24 cellular contexts compared by ENCODE assay signal in genomic region chr3:102132370-102132769, GRCh38.
DNase-seq lines count a peak whose midpoint lies in the region; ATAC-seq, FAIRE-seq and TF ChIP-seq lines count a peak whose summit lies in the region.
"Had no signal": no experiment of that assay in that cellular context is flagged by ENCODE, and none has a peak within 500 bp of the region (broad histone marks: within the 10 kb centered on the region; RNA-seq: fewer than 3 reads in every experiment).

No MANE protein-coding gene starts in this region.

- H3K4me2 ChIP-seq in A549 (no peak overlapping the region), osteoblast (ENCODE audit: insufficient read depth, low read length) (no peak overlapping the region)

- intact Hi-C loops in heart right ventricle (cut with DNase I) = no loop called here

- H3K36me3 Mint-ChIP-seq in activated CD4-positive, alpha-beta memory T cell treated with anti-CD3 and anti-CD28 coated beads, Interleukin-2, amount 10 ng/mL, durations not matched to agents 7 days and 5 days (ENCODE audit: low read depth) = no peaks in the 10 kb centered on the region

- TF ChIP-seq CTCF in A549 (IDR thresholded peaks at IDR 0.05) = no peak
- no peak for TF ChIP-seq CTCF in heart right ventricle (IDR thresholded peaks at IDR 0.05)
- no peak for TF ChIP-seq CTCF in osteoblast (IDR thresholded peaks at IDR 0.05; ENCODE audit: extremely low read depth, low read depth, low read length)

- no peak overlapping the region for H3K4me3 ChIP-seq in A549
- no peak overlapping the region for H3K4me3 ChIP-seq in heart right ventricle
- H3K4me3 ChIP-seq in osteoblast (ENCODE audit: insufficient read depth, low read length) = no peak overlapping the region
- H3K4me3 ChIP-seq: ovary, spleen, transverse colon had no signal

- no peak for ATAC-seq in A549
- ATAC-seq in heart right ventricle = peak; percentile 71 to 91 (median 88)
- ATAC-seq: activated naive CD8-positive, alpha-beta T cell treated with anti-CD3 and anti-CD28 coated beads, Interleukin-2, amount 50 U/mL, for 24 hours; left colon had no signal

- no peak for TF ChIP-seq POLR2A in A549 (IDR thresholded peaks at IDR 0.05; ENCODE audit: low read length)

- H3K27ac Mint-ChIP-seq in activated CD4-positive, alpha-beta memory T cell treated with anti-CD3 and anti-CD28 coated beads, Interleukin-2, amount 10 ng/mL, durations not matched to agents 7 days and 5 days = no peak overlapping the region
- H3K27ac Mint-ChIP-seq: activated naive CD8-positive, alpha-beta T cell treated with anti-CD3 and anti-CD28 coated beads, Interleukin-2, amount 50 U/mL, for 24 hours; activated T-helper 2 cell treated with anti-CD3 and anti-CD28 coated beads, Interferon-gamma antibody, Interleukin-2, Interleukin-4, amounts not matched to agents 10 μg/mL and 5 μg/mL and 100 μg/mL, durations not matched to agents 14 hours and 24 hours and 36 hours; T-helper 2 cell treated with Interferon-gamma antibody and Interleukin-4, amounts not matched to agents 5 μg/mL and 100 μg/mL, for 36 hours had no signal

- TF ChIP-seq RAD21 in A549 (conservative IDR thresholded peaks at IDR 0.05 in 1 of 2, IDR thresholded peaks at IDR 0.05 in 1 of 2) = no peak

- peak overlapping the region; percentile 54 for H2AFZ ChIP-seq in osteoblast (ENCODE audit: low read length)

- POLR2A ChIA-PET in A549 (lab: Yijun Ruan, JAX) = no interaction called here
- POLR2A ChIA-PET in activated CD4-positive, alpha-beta memory T cell treated with anti-CD3 and anti-CD28 coated beads, Interleukin-2, amount 10 ng/mL, durations not matched to agents 7 days and 5 days (lab: Charles Lee) = interaction anchor here (1.4 kb wide), 1 partner anchor 283 kb away, joined by 4 read pairs; the partner anchor contains the start of gene NFKBIZ

- H3K79me2 ChIP-seq in osteoblast (ENCODE audit: insufficient read depth, low read length) = no peaks in the 10 kb centered on the region

- peaks cover 20% of the 10 kb centered on the region for H3K4me1 Mint-ChIP-seq in activated CD4-positive, alpha-beta memory T cell treated with anti-CD3 and anti-CD28 coated beads, Interleukin-2, amount 10 ng/mL, durations not matched to agents 7 days and 5 days

- peaks cover 1% of the 10 kb centered on the region for H3K27me3 Mint-ChIP-seq in activated CD4-positive, alpha-beta memory T cell treated with anti-CD3 and anti-CD28 coated beads, Interleukin-2, amount 10 ng/mL, durations not matched to agents 7 days and 5 days
- H3K27me3 Mint-ChIP-seq: activated naive CD8-positive, alpha-beta T cell treated with anti-CD3 and anti-CD28 coated beads, Interleukin-2, amount 50 U/mL, for 24 hours had no signal

- no peaks in the 10 kb centered on the region for H3K9me3 ChIP-seq in A549
- H3K9me3 ChIP-seq in heart right ventricle = peaks cover 0 to 8% (median 0%) of the 10 kb centered on the region in 11 donors
- H3K9me3 ChIP-seq in osteoblast (ENCODE audit: low read depth, low read length) = no peaks in the 10 kb centered on the region
- H3K9me3 ChIP-seq: ovary, spleen, transverse colon had no signal

- H3K9me3 Mint-ChIP-seq in activated CD4-positive, alpha-beta memory T cell treated with anti-CD3 and anti-CD28 coated beads, Interleukin-2, amount 10 ng/mL, durations not matched to agents 7 days and 5 days = peaks cover 2% of the 10 kb centered on the region

- no peaks in the 10 kb centered on the region for H4K20me1 ChIP-seq in osteoblast (ENCODE audit: insufficient read depth, low read length)

- no peaks in the 10 kb centered on the region for H3K27me3 ChIP-seq in heart right ventricle
- no peaks in the 10 kb centered on the region for H3K27me3 ChIP-seq in osteoblast (ENCODE audit: insufficient read depth, low read length)
- H3K27me3 ChIP-seq: ovary, spleen, transverse colon had no signal

- DNase-seq in A549 (ENCODE audit: low read depth in 1 of 2, low spot score in 1 of 2) (no peak), caudate nucleus (lab: John Stamatoyannopoulos, UW) (peak in 3 of 61 donors; percentile 3 to 5 (median 4)), heart right ventricle (peak in 1 of 2 donors; percentile 10), osteoblast (ENCODE audit: insufficient read length, low spot score, missing footprints) (no peak), NCI-H2171 (lab: John Stamatoyannopoulos, UW) (no peak), NCI-H524 treated with DMSO at 0.1 percent for 48 hours (lab: John Stamatoyannopoulos, UW) (no peak), superior temporal gyrus (ENCODE audit: extremely low spot score) (no peak)
- DNase-seq in activated CD4-positive, alpha-beta memory T cell treated with anti-CD3 and anti-CD28 coated beads, Interleukin-2, amount 10 ng/mL, durations not matched to agents 7 days and 5 days = no peak
- DNase-seq: activated naive CD8-positive, alpha-beta T cell treated with anti-CD3 and anti-CD28 coated beads, Interleukin-2, amount 50 U/mL, for 24 hours; central memory CD4-positive, alpha-beta T cell; DMS 273 treated with DMSO at 0.1 percent for 48 hours; effector CD4-positive, alpha-beta T cell; GDM1; Karpas-422; left colon; NCI-H1105 treated with DMSO at 0.1 percent for 48 hours; NCI-H2171 treated with DMSO at 0.1 percent for 48 hours; NCI-H82; ovary; spleen; transverse colon had no signal

- peaks cover 13% of the 10 kb centered on the region for H3K4me1 ChIP-seq in A549
- H3K4me1 ChIP-seq in heart right ventricle = peaks cover 0 to 23% (median 5%) of the 10 kb centered on the region in 9 donors
- peaks cover 6% of the 10 kb centered on the region for H3K4me1 ChIP-seq in osteoblast (ENCODE audit: insufficient read depth, low read length)

- H3K36me3 ChIP-seq in heart right ventricle (no peaks in the 10 kb centered on the region), osteoblast (ENCODE audit: insufficient read depth, low read length) (no peaks in the 10 kb centered on the region)
- H3K36me3 ChIP-seq: ovary, spleen, transverse colon had no signal

- TF ChIP-seq EP300 in A549 (IDR thresholded peaks at IDR 0.05) = no peak

- FAIRE-seq in A549 (lab: Jason Lieb, UNC) = no peak

- no peak overlapping the region for H3K4me3 Mint-ChIP-seq in activated CD4-positive, alpha-beta memory T cell treated with anti-CD3 and anti-CD28 coated beads, Interleukin-2, amount 10 ng/mL, durations not matched to agents 7 days and 5 days
- H3K4me3 Mint-ChIP-seq: activated naive CD8-positive, alpha-beta T cell treated with anti-CD3 and anti-CD28 coated beads, Interleukin-2, amount 50 U/mL, for 24 hours; T-helper 2 cell treated with Interferon-gamma antibody and Interleukin-4, amounts not matched to agents 5 μg/mL and 100 μg/mL, for 36 hours had no signal

- CTCF ChIA-PET in A549 (lab: Yijun Ruan, JAX) = no interaction called here
- CTCF ChIA-PET in activated CD4-positive, alpha-beta memory T cell treated with anti-CD3 and anti-CD28 coated beads, Interleukin-2, amount 10 ng/mL, durations not matched to agents 7 days and 5 days (lab: Charles Lee) = no interaction called here

- peak overlapping the region; percentile 37 to 49; a peak in 3 of 6 replicates for H3K27ac ChIP-seq in A549
- peak overlapping the region; percentile 39 for H3K27ac ChIP-seq in caudate nucleus (ENCODE audit: low read depth, low read length)
- H3K27ac ChIP-seq in heart right ventricle = peak overlapping the region in 9 of 10 donors; percentile 4 to 80 (median 60)
- no peak overlapping the region for H3K27ac ChIP-seq in osteoblast (ENCODE audit: low read depth, low read length)
- H3K27ac ChIP-seq: C4-2B, ovary had no signal

TF ChIP-seq in A549, 52 proteins besides CTCF, POLR2A, EP300 and RAD21:
- TF ChIP-seq MYC (IDR thresholded peaks at IDR 0.05; ENCODE audit: borderline replicate concordance, low read length) (no peak), KDM1A (IDR thresholded peaks at IDR 0.05; ENCODE audit: low read depth) (no peak), CBX8 (IDR thresholded peaks at IDR 0.05) (no peak), GATA3 (IDR thresholded peaks at IDR 0.05; ENCODE audit: borderline replicate concordance) (no peak), CEBPB (IDR thresholded peaks at IDR 0.05) (no peak), RNF2 (IDR thresholded peaks at IDR 0.05; ENCODE audit: borderline replicate concordance, low read depth) (no peak), MAX (IDR thresholded peaks at IDR 0.05) (no peak), SREBF2 (IDR thresholded peaks at IDR 0.05) (no peak), ATOH8 (CRISPR knock-in tag; IDR thresholded peaks at IDR 0.05; ENCODE audit: low read depth) (no peak), MAZ (IDR thresholded peaks at IDR 0.05; ENCODE audit: borderline replicate concordance, low read depth, low read length) (no peak), E2F6 (IDR thresholded peaks at IDR 0.05; ENCODE audit: borderline replicate concordance, low read depth) (no peak), KDM5A (IDR thresholded peaks at IDR 0.05) (no peak), USF2 (IDR thresholded peaks at IDR 0.05) (no peak)

Comparison
In these comparisons a context has a peak if more than half of its experiments do, and no peak if none do; other contexts are left out.
1. ATAC-seq: peak in heart right ventricle (8 of 8); none in A549 (0 of 2).